In the genomic region with DNA sequence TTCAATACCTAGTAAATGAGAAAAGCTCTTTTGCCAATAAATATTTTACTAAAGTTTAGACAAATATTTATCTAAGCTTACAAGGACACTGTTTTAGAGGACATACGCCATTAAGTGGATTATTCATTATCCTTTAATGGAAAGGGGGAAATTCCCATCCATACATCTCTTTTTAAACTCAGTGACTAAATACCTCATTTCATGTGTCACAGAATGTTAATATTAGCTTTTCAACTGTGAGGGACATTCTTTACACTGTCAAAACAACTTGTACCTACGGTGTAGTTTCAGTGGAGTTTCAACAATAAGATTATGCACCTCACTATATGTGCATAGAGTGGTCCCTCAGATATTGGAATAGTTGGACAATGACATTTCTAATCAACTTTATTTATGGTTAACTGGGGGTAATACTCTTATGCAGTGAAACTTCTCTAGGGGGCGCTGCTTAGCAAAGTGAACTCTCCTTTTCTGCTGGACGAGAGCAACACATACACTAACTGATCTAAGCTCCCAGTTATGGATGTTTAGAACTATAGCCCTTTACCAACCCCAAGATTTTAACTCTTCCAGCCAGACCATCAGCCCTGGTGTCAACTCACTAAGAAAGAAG, we compare ENCODE assay signal across 15 cellular contexts. TPM values are rescaled to one million over a fixed set of nuclear protein-coding genes. Genes with fewer than 3 reads are reported as not detected.
DNase-seq lines count a peak whose midpoint lies in the region; ATAC-seq and TF ChIP-seq lines count a peak whose summit lies in the region.
"Had no signal": no experiment of that assay in that cellular context is flagged by ENCODE, and none has a peak within 500 bp of the region (broad histone marks: within the 10 kb centered on the region; RNA-seq: fewer than 3 reads in every experiment).

No MANE protein-coding gene starts in this region.

- H3K4me1 Mint-ChIP-seq in neural crest cell, result peaks cover 6% of the 10 kb centered on the region
- H3K4me1 Mint-ChIP-seq: naive B cell had no signal

- no peak overlapping the region for H3K4me3 ChIP-seq in brain microvascular endothelial cell (ENCODE audit: low read depth, low read length)
- H3K4me3 ChIP-seq: SK-N-MC had no signal

- no peak overlapping the region for H3K27ac Mint-ChIP-seq in neural crest cell (ENCODE audit: unreplicated experiment)
- H3K27ac Mint-ChIP-seq: naive B cell had no signal

- no peaks in the 10 kb centered on the region for H3K36me3 ChIP-seq in brain microvascular endothelial cell (replicated peaks)

- H3K9me3 Mint-ChIP-seq in neural crest cell, result no peaks in the 10 kb centered on the region

- ATAC-seq in GM21390 (IDR thresholded peaks at IDR 0.05; ENCODE audit: unreplicated experiment) (no peak), left lobe of liver (no peak)

- H3K27me3 ChIP-seq in brain microvascular endothelial cell (replicated peaks), result no peaks in the 10 kb centered on the region

- DNase-seq in NCI-H345 (lab: John Stamatoyannopoulos, UW) (peak; percentile 7), NCI-H345 treated with DMSO at 0.1 percent for 48 hours (lab: John Stamatoyannopoulos, UW; ENCODE audit: unreplicated experiment) (no peak), HuH-7 (ENCODE audit: low spot score) (peak; percentile 38), brain microvascular endothelial cell (no peak), neural crest cell (ENCODE audit: low read depth, low spot score) (peak; percentile 24), left lobe of liver (ENCODE audit: low spot score) (no peak)
- DNase-seq in activated effector memory CD4-positive, alpha-beta T cell treated with Interleukin-2 at 50 U/mL for 16 hours, result no peak
- DNase-seq: activated CD4-positive, alpha-beta T cell treated with anti-CD3 and anti-CD28 coated beads for 48 hours; activated naive CD4-positive, alpha-beta T cell; GDM1; naive B cell; NCI-H446 treated with DMSO at 0.1 percent for 48 hours had no signal

- H3K4me3 Mint-ChIP-seq in neural crest cell, result no peak overlapping the region
- H3K4me3 Mint-ChIP-seq: naive B cell had no signal

- no peaks in the 10 kb centered on the region for H3K27me3 Mint-ChIP-seq in neural crest cell (ENCODE audit: low read depth)

- TF ChIP-seq CTCF in brain microvascular endothelial cell (IDR thresholded peaks at IDR 0.05; ENCODE audit: low read depth, low read length, missing control alignments) (peak; percentile 39), neural crest cell (conservative IDR thresholded peaks at IDR 0.05) (peak; percentile 65)

- peaks cover 6% of the 10 kb centered on the region for H3K36me3 Mint-ChIP-seq in neural crest cell (ENCODE audit: low read depth)
- H3K36me3 Mint-ChIP-seq: naive B cell had no signal

- no peak overlapping the region for H3K27ac ChIP-seq in brain microvascular endothelial cell
- H3K27ac ChIP-seq: SK-N-MC had no signal

- in situ Hi-C loops in brain microvascular endothelial cell (cut with HindIII; ENCODE audit: low pct_ligation_motif_present, low sequenced_read_pairs), result no loop called here

RNA-seq across cellular contexts. Expression of a gene that starts 9.7 kb away (rescaled TPM):
- total RNA-seq in neural crest cell, result 13.9 and 14.2 TPM in 2 replicates
- total RNA-seq in left lobe of liver, result not detected
- total RNA-seq: LHCN-M2 had no signal

Comparison
In these comparisons a context has a peak if more than half of its experiments do, and no peak if none do; other contexts are left out.
1. DNase-seq: peak in NCI-H345 (single experiment), HuH-7 (single experiment) and neural crest cell (single experiment); none in NCI-H345 treated with DMSO at 0.1 percent for 48 hours (single experiment), brain microvascular endothelial cell (single experiment), left lobe of liver (single experiment) and activated effector memory CD4-positive, alpha-beta T cell treated with Interleukin-2 at 50 U/mL for 16 hours (single experiment).
2. RNA of a gene that starts 9.7 kb away (total RNA-seq): 13.9 to 14.2 TPM in neural crest cell; not detected in left lobe of liver (single experiment); every median in the first group is over 10 times any median in the second.